Comparison of ENCODE assay signal across 27 cellular contexts in genomic region chr4:96003941-96004340, GRCh38.
A peak's percentile ranks its signal among the peaks of the same experiment; 100 is the strongest.
DNase-seq lines count a peak whose midpoint lies in the region; ATAC-seq and TF ChIP-seq lines count a peak whose summit lies in the region.
"Had no signal": no experiment of that assay in that cellular context is flagged by ENCODE, and none has a peak within 500 bp of the region (broad histone marks: within the 10 kb centered on the region; RNA-seq: fewer than 3 reads in every experiment).

No MANE protein-coding gene starts in this region.

- no peak overlapping the region for H3K4me2 ChIP-seq in GM23338

- no peak for DNase-seq in GM23338 (ENCODE audit: low spot score)
- DNase-seq in progenitor cell of endocrine pancreas (ENCODE audit: low spot score, unreplicated experiment): no peak
- DNase-seq in 8988T: no peak
- DNase-seq in activated CD8-positive, alpha-beta T cell treated with anti-CD3 and anti-CD28 coated beads for 36 hours: no peak
- DNase-seq: activated CD4-positive, alpha-beta T cell treated with anti-CD3 and anti-CD28 coated beads for 4 hours; activated T-cell treated with anti-CD3 and anti-CD28 coated beads for 4 hours; amniotic stem cell; brain microvascular endothelial cell; erythroblast; H9; Kasumi-1; naive thymus-derived CD4-positive, alpha-beta T cell; NCI-H1417; NCI-H2029 treated with DMSO at 0.1 percent for 48 hours; NCI-H526; pancreas; SHP77 treated with DMSO at 0.1 percent for 48 hours; small intestine; stimulated activated naive CD4-positive, alpha-beta T cell treated with Interleukin-2 at 50 U/mL for 16 hours; WERI-Rb-1 had no signal

- H3K36me3 ChIP-seq in GM23338 (ENCODE audit: insufficient read depth): no peaks in the 10 kb centered on the region
- no peaks in the 10 kb centered on the region for H3K36me3 ChIP-seq in ectodermal cell (ENCODE audit: control insufficient read depth, insufficient read depth, low read length)
- H3K36me3 ChIP-seq in mesodermal cell (ENCODE audit: control insufficient read depth, insufficient read depth, low read length): no peaks in the 10 kb centered on the region
- H3K36me3 ChIP-seq: brain microvascular endothelial cell, pancreas, WERI-Rb-1 had no signal

- H3K4me3 Mint-ChIP-seq in GM23338 (no peak overlapping the region), progenitor cell of endocrine pancreas (ENCODE audit: low read depth) (no peak overlapping the region)
- H3K4me3 Mint-ChIP-seq in activated CD8-positive, alpha-beta T cell treated with anti-CD3 and anti-CD28 coated beads for 36 hours: no peak overlapping the region
- H3K4me3 Mint-ChIP-seq: activated naive CD4-positive, alpha-beta T cell treated with anti-CD3 and anti-CD28 coated beads, Interleukin-2, amount 50 U/mL, for 24 hours; H9; naive thymus-derived CD4-positive, alpha-beta T cell had no signal

- POLR2A ChIA-PET in activated CD8-positive, alpha-beta T cell treated with anti-CD3 and anti-CD28 coated beads for 36 hours (lab: Charles Lee): interaction anchor here (1.2 kb wide), 1 partner anchor 13 kb away, joined by 4 read pairs; no protein-coding TSS in a partner anchor

- no peaks in the 10 kb centered on the region for H4K20me1 ChIP-seq in GM23338 (replicated peaks; ENCODE audit: insufficient read depth)

- H3K27ac Mint-ChIP-seq in GM23338 (no peak overlapping the region), progenitor cell of endocrine pancreas (peak overlapping the region; percentile 34)
- no peak overlapping the region for H3K27ac Mint-ChIP-seq in activated CD8-positive, alpha-beta T cell treated with anti-CD3 and anti-CD28 coated beads for 36 hours
- H3K27ac Mint-ChIP-seq: activated naive CD4-positive, alpha-beta T cell treated with anti-CD3 and anti-CD28 coated beads, Interleukin-2, amount 50 U/mL, for 24 hours; activated T-helper 2 cell treated with anti-CD3 and anti-CD28 coated beads, Interferon-gamma antibody, Interleukin-2, Interleukin-4, amounts not matched to agents 10 μg/mL and 5 μg/mL and 100 μg/mL, durations not matched to agents 14 hours and 24 hours and 36 hours had no signal

- no peaks in the 10 kb centered on the region for H3F3A ChIP-seq in GM23338 (replicated peaks; ENCODE audit: low read depth)

- 0 out of 3 replicates have a peak, but pooled peaks cover 4% of the 10 kb centered on the region for H3K4me1 Mint-ChIP-seq in GM23338
- H3K4me1 Mint-ChIP-seq in progenitor cell of endocrine pancreas (ENCODE audit: low read depth): peaks cover 8% of the 10 kb centered on the region
- H3K4me1 Mint-ChIP-seq in activated CD8-positive, alpha-beta T cell treated with anti-CD3 and anti-CD28 coated beads for 36 hours (ENCODE audit: low read depth): no peaks in the 10 kb centered on the region
- H3K4me1 Mint-ChIP-seq: activated naive CD4-positive, alpha-beta T cell treated with anti-CD3 and anti-CD28 coated beads, Interleukin-2, amount 50 U/mL, for 24 hours; naive thymus-derived CD4-positive, alpha-beta T cell had no signal

- CTCF ChIA-PET in activated CD8-positive, alpha-beta T cell treated with anti-CD3 and anti-CD28 coated beads for 36 hours (lab: Charles Lee): no interaction called here

- intact Hi-C loops in activated CD8-positive, alpha-beta T cell treated with anti-CD3 and anti-CD28 coated beads for 36 hours (cut with micrococcal nuclease): no loop called here

- ATAC-seq in GM23338: no peak
- no peak for ATAC-seq in activated CD8-positive, alpha-beta T cell treated with anti-CD3 and anti-CD28 coated beads for 36 hours
- ATAC-seq in HG03175 (IDR thresholded peaks at IDR 0.05; ENCODE audit: unreplicated experiment): no peak
- ATAC-seq in HG02884 (IDR thresholded peaks at IDR 0.05; ENCODE audit: unreplicated experiment): no peak
- ATAC-seq: naive thymus-derived CD4-positive, alpha-beta T cell; Panc1; pancreas had no signal

- H3K79me2 ChIP-seq in GM23338 (replicated peaks; ENCODE audit: insufficient read depth): no peaks in the 10 kb centered on the region

- H2AFZ ChIP-seq in GM23338: peak overlapping the region; percentile 20; the same call in 1 of the 2 replicates

- no peaks in the 10 kb centered on the region for H3K4me1 ChIP-seq in GM23338 (ENCODE audit: insufficient read depth)
- no peaks in the 10 kb centered on the region for H3K4me1 ChIP-seq in ectodermal cell (ENCODE audit: control insufficient read depth, insufficient read depth, low read length)
- H3K4me1 ChIP-seq in mesodermal cell (ENCODE audit: control insufficient read depth, insufficient read depth, low read length, poor library complexity, severe bottlenecking): no peaks in the 10 kb centered on the region
- H3K4me1 ChIP-seq: pancreas had no signal

- H3K9me3 Mint-ChIP-seq in GM23338 (no peaks in the 10 kb centered on the region; the same call in 2 of the 3 replicates), progenitor cell of endocrine pancreas (ENCODE audit: low read depth) (peaks cover 2% of the 10 kb centered on the region)
- no peaks in the 10 kb centered on the region for H3K9me3 Mint-ChIP-seq in activated CD8-positive, alpha-beta T cell treated with anti-CD3 and anti-CD28 coated beads for 36 hours
- H3K9me3 Mint-ChIP-seq: activated naive CD4-positive, alpha-beta T cell treated with anti-CD3 and anti-CD28 coated beads, Interleukin-2, amount 50 U/mL, for 24 hours; activated T-helper 2 cell treated with anti-CD3 and anti-CD28 coated beads, Interferon-gamma antibody, Interleukin-2, Interleukin-4, amounts not matched to agents 10 μg/mL and 5 μg/mL and 100 μg/mL, durations not matched to agents 14 hours and 24 hours and 36 hours; H9 had no signal

- H3K4me3 ChIP-seq in GM23338 (no peak overlapping the region), ectodermal cell (ENCODE audit: insufficient read depth, low read depth, low read length) (no peak overlapping the region), mesodermal cell (ENCODE audit: extremely low read depth, insufficient read depth, low read length, poor library complexity, severe bottlenecking) (no peak overlapping the region)
- H3K4me3 ChIP-seq: pancreas had no signal

- peaks cover 11% of the 10 kb centered on the region for H3K9me2 ChIP-seq in GM23338 (ENCODE audit: insufficient read depth)

- TF ChIP-seq CTCF in GM23338 (conservative IDR thresholded peaks at IDR 0.05; ENCODE audit: low read depth in 2 of 2) (no peak), progenitor cell of endocrine pancreas (IDR thresholded peaks at IDR 0.05; ENCODE audit: unreplicated experiment) (no peak)
- TF ChIP-seq CTCF in activated CD8-positive, alpha-beta T cell treated with anti-CD3 and anti-CD28 coated beads for 36 hours (IDR thresholded peaks at IDR 0.05): no peak

- WGBS in ectodermal cell, 2 experiments: 80 to 96% methylated on average over 3 of the region's 3 CpGs
- 72 to 91% methylated on average over 3 of the region's 3 CpGs for WGBS in mesodermal cell (ENCODE audit: insufficient coverage in 2 of 2), 2 experiments

- no peaks in the 10 kb centered on the region for H3K9me3 ChIP-seq in ectodermal cell (ENCODE audit: control insufficient read depth, low read length)
- no peaks in the 10 kb centered on the region for H3K9me3 ChIP-seq in mesodermal cell (ENCODE audit: control insufficient read depth, low read length)
- H3K9me3 ChIP-seq: pancreas had no signal

- no peaks in the 10 kb centered on the region for H3K27me3 Mint-ChIP-seq in GM23338 (ENCODE audit: insufficient read depth, low read depth, poor library complexity)
- no peaks in the 10 kb centered on the region for H3K27me3 Mint-ChIP-seq in progenitor cell of endocrine pancreas
- no peaks in the 10 kb centered on the region for H3K27me3 Mint-ChIP-seq in activated CD8-positive, alpha-beta T cell treated with anti-CD3 and anti-CD28 coated beads for 36 hours
- H3K27me3 Mint-ChIP-seq: activated naive CD4-positive, alpha-beta T cell treated with anti-CD3 and anti-CD28 coated beads, Interleukin-2, amount 50 U/mL, for 24 hours; naive thymus-derived CD4-positive, alpha-beta T cell had no signal

- H3K27me3 ChIP-seq in GM23338 (ENCODE audit: insufficient read depth) (no peaks in the 10 kb centered on the region), ectodermal cell (ENCODE audit: control insufficient read depth, insufficient read depth, low read length, poor library complexity, severe bottlenecking) (no peaks in the 10 kb centered on the region)
- H3K27me3 ChIP-seq: brain microvascular endothelial cell, pancreas had no signal

- no peak overlapping the region for H3K27ac ChIP-seq in GM23338 (ENCODE audit: low read depth)
- peak overlapping the region; percentile 45 for H3K27ac ChIP-seq in ectodermal cell (ENCODE audit: insufficient read depth, low read depth, low read length, poor library complexity, severe bottlenecking)
- H3K27ac ChIP-seq in mesodermal cell (ENCODE audit: low read depth, low read length, severe bottlenecking): peak overlapping the region; percentile 83
- H3K27ac ChIP-seq: brain microvascular endothelial cell, pancreas, WERI-Rb-1 had no signal

- no peaks in the 10 kb centered on the region for H3K36me3 Mint-ChIP-seq in GM23338 (ENCODE audit: low read depth)
- no peaks in the 10 kb centered on the region for H3K36me3 Mint-ChIP-seq in progenitor cell of endocrine pancreas (ENCODE audit: insufficient read depth)
- no peaks in the 10 kb centered on the region for H3K36me3 Mint-ChIP-seq in activated CD8-positive, alpha-beta T cell treated with anti-CD3 and anti-CD28 coated beads for 36 hours (ENCODE audit: low read depth)
- H3K36me3 Mint-ChIP-seq: activated naive CD4-positive, alpha-beta T cell treated with anti-CD3 and anti-CD28 coated beads, Interleukin-2, amount 50 U/mL, for 24 hours; naive thymus-derived CD4-positive, alpha-beta T cell had no signal
